In the genomic region with DNA sequence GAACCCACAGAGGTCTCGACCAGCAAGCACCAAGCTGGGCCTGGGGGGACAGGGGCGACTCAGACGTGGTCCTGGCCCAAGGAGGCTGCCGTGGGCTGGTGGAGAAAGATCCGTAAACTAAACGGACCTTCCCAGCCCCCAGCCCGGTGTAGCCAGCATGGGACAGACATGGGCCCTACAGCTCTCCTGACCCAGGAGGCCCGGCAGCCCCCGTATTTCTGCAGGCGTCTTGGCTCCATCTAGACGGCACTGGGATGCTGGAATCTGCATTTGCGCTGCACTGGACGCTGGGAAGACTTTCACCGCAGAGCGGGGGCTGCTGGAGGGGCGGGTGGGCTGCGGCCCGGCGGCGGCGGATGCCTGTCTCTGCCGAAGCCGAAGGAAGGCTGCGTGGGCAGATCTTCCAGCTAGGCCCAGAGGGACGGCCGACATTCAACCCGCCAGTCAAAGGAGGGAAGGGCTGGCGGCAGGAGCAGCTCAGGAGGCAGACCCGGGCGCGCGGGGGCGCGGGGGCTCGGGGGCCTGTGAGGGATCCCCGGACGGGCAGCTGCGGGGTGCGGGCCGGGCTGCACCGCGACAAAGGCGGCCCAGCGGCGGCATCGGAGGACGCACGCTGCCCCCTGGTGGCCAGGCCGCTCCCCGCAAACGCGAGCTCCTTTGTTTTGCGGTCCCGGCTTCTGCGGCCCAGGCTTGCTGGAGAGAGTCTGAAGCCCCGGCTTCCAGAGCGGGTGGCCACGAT, we compare ENCODE assay signal across 8 cellular contexts.
A peak's percentile ranks its signal among the peaks of the same experiment; 100 is the strongest.
DNase-seq lines count a peak whose midpoint lies in the region; ATAC-seq and TF ChIP-seq lines count a peak whose summit lies in the region.

No MANE protein-coding gene starts in this region.

- peak; percentile 74 for ATAC-seq in Right ventricle myocardium inferior

- no peak for TF ChIP-seq EP300 in transverse colon (IDR thresholded peaks at IDR 0.05; ENCODE audit: low read depth)

- TF ChIP-seq CTCF in osteocyte (IDR thresholded peaks at IDR 0.05) (peak; percentile 98), transverse colon (IDR thresholded peaks at IDR 0.05) (peak; percentile 46 to 88 (median 81))

- H3K27ac Mint-ChIP-seq in osteocyte (ENCODE audit: unreplicated experiment) = no peak overlapping the region

- H3K27me3 ChIP-seq in transverse colon = peaks cover 28% of the 10 kb centered on the region

- WGBS in transverse colon (ENCODE audit: low coverage in 1 of 2), 2 donors = 25% methylated on average over 27 of the region's 58 CpGs; no CpG with 5 or more reads in 1 of the 2 donors

- peaks cover 15% of the 10 kb centered on the region for H3K27me3 Mint-ChIP-seq in osteocyte (ENCODE audit: unreplicated experiment)

- no peaks in the 10 kb centered on the region for H3K36me3 ChIP-seq in transverse colon

- peaks cover 0 to 7% (median 4%) of the 10 kb centered on the region in 4 donors for H3K4me1 ChIP-seq in transverse colon

- no peaks in the 10 kb centered on the region for H3K9me3 Mint-ChIP-seq in osteocyte (ENCODE audit: unreplicated experiment)

- peak overlapping the region; percentile 26 to 42 (median 31) for H3K4me3 ChIP-seq in transverse colon

- peak overlapping the region; percentile 53 for H3K4me3 Mint-ChIP-seq in osteocyte (ENCODE audit: unreplicated experiment)

- intact Hi-C loops in Right ventricle myocardium inferior (cut with DNase I) = loop anchor here (5.0 to 10.0 kb wide), 2 partner anchors 337 to 694 kb away; partner anchors contain the start of gene BOD1
- intact Hi-C loops in cardiac septum (cut with DNase I) = loop anchor here (5.0 kb wide), 2 partner anchors 79 to 694 kb away; partner anchors contain the start of gene BOD1
- intact Hi-C loops in transverse colon (cut with DNase I; ENCODE audit: low total_unique reads) = no loop called here

- TF ChIP-seq POLR2A in transverse colon (IDR thresholded peaks at IDR 0.05) = no peak

- no peak overlapping the region for H3K27ac ChIP-seq in transverse colon

- in situ Hi-C loops in transverse colon (cut with MboI; ENCODE audit: low pct_ligation_motif_present in 1 of 4, low pct_unique_long_range_greater_than_20kb in 1 of 4, low sequenced_read_pairs in 3 of 4) = loop anchor here (10.0 to 25.0 kb wide), 3 partner anchors 267 to 699 kb away; partner anchors contain the start of genes BOD1 (in 4 of the 4) and NSG2 (in 4 of the 4)

- H3K36me3 Mint-ChIP-seq in osteocyte (ENCODE audit: unreplicated experiment) = no peaks in the 10 kb centered on the region

- H3K4me1 Mint-ChIP-seq in osteocyte (ENCODE audit: unreplicated experiment) = peaks cover 6% of the 10 kb centered on the region

- no peaks in the 10 kb centered on the region for H3K9me3 ChIP-seq in transverse colon

- DNase-seq in Right ventricle myocardium inferior (ENCODE audit: missing footprints) (peak; percentile 83), cardiac septum (ENCODE audit: low spot score) (no peak), HK-2 (ENCODE audit: unreplicated experiment) (peak; percentile 54), SHP77 (lab: John Stamatoyannopoulos, UW) (peak; percentile 39 to 51), activated gamma-delta T cell treated with Interleukin-2 at 50 U/mL for 16 hours (peak; percentile 36), glomerular visceral epithelial cell (ENCODE audit: extremely low spot score) (peak; percentile 47), osteocyte (ENCODE audit: extremely low spot score, unreplicated experiment) (peak; percentile 93), transverse colon (peak; percentile 64)
